Comparison of ENCODE assay signal across 10 cellular contexts in the genomic region with DNA sequence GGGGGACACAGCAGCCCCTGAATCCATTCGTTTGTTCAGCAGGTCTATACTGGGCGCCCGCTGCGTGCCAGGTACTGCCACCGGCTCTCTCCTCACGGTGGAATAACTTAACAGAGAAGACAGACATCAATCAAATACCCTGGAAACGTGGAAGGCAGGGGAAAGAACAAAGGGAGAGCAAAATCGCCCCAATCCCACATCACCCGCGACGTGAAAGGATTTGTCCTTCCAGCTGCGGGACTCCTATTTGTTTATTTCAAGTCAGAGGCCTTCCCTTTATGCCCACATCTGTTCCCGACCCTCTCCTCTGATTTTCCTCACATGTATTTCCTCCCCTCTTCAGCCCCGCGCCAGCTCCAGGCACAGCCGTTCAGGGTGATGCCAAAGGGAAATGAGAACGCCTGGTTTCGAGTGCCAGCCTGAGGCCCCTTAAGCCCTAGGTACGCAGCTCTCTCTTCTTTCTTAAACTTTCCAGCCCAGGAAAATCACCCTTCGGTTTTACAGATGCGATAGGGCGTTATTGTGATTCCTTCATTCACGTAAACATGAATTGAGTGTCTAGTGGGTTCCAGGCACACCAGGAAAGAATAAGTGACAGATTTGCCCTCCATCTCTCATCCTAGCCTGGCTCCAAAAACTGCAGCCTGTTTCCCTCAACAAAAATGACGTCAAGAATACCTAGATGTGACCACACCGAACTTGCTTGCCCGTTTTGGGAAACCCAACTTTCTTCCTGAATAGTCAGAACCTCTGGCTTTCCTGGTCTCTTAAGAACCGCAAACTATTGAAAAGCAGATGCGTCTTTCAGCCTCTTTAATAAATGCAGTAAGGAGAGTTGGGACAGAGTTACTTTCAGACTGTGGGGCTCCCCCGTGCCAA. TPM values are rescaled to one million over a fixed set of nuclear protein-coding genes. Genes with fewer than 3 reads are reported as not detected.
DNase-seq lines count a peak whose midpoint lies in the region; TF ChIP-seq lines count a peak whose summit lies in the region.
"Had no signal": no experiment of that assay in that cellular context is flagged by ENCODE, and none has a peak within 500 bp of the region (broad histone marks: within the 10 kb centered on the region; RNA-seq: fewer than 3 reads in every experiment).

No MANE protein-coding gene starts in this region.

- H4K20me1 ChIP-seq in BLaER1 (peaks cover 30% of the 10 kb centered on the region), H9 (ENCODE audit: control insufficient read depth, insufficient read depth, insufficient read length) (no peaks in the 10 kb centered on the region), neural cell (ENCODE audit: insufficient read depth) (no peaks in the 10 kb centered on the region)

- H4K91ac ChIP-seq in H9 (ENCODE audit: insufficient read length, low read depth, low read length) = no peak overlapping the region

- no peak overlapping the region for H2BK20ac ChIP-seq in H9 (ENCODE audit: low read depth, low read length, poor library complexity, severe bottlenecking)

- H3K79me1 ChIP-seq in H9 (ENCODE audit: insufficient read depth, low read depth, low read length, poor library complexity, severe bottlenecking) = no peaks in the 10 kb centered on the region

- no peaks in the 10 kb centered on the region for H3K23me2 ChIP-seq in H9 (ENCODE audit: insufficient read length, low read depth, low read length, poor library complexity, severe bottlenecking)

- H3F3A ChIP-seq in neural cell (ENCODE audit: insufficient read depth, low read length, poor library complexity, severe bottlenecking) = no peaks in the 10 kb centered on the region

- H3K9me3 ChIP-seq in BLaER1 (no peaks in the 10 kb centered on the region), H9 (ENCODE audit: control insufficient read depth, low read depth, low read length) (no peaks in the 10 kb centered on the region), neural cell (ENCODE audit: low read length) (no peaks in the 10 kb centered on the region), thyroid gland (no peaks in the 10 kb centered on the region)

- no peak overlapping the region for H3K27ac Mint-ChIP-seq in H9
- peak overlapping the region; percentile 63 for H3K27ac Mint-ChIP-seq in dendritic cell treated with granulocyte-macrophage colony-stimulating factor and Interleukin-4, amounts not matched to agents 40 ng/mL and 50 ng/mL, for 4 days

- H3K4me3 Mint-ChIP-seq in H9 = peak overlapping the region; percentile 67 to 82
- H3K4me3 Mint-ChIP-seq in dendritic cell treated with granulocyte-macrophage colony-stimulating factor and Interleukin-4, amounts not matched to agents 40 ng/mL and 50 ng/mL, for 4 days = peak overlapping the region; percentile 74

- H3K4me1 Mint-ChIP-seq in H9 = peaks cover 22 to 30% of the 10 kb centered on the region in 2 experiments
- H3K4me1 Mint-ChIP-seq in dendritic cell treated with granulocyte-macrophage colony-stimulating factor and Interleukin-4, amounts not matched to agents 40 ng/mL and 50 ng/mL, for 4 days (ENCODE audit: low read depth) = peaks cover 17% of the 10 kb centered on the region

- no peak for TF ChIP-seq RAD21 in neural cell (conservative IDR thresholded peaks at IDR 0.05)

- H2BK12ac ChIP-seq in H9 (ENCODE audit: insufficient read length, low read depth, low read length) = no peak overlapping the region

- no peak overlapping the region for H3K23ac ChIP-seq in H9 (ENCODE audit: insufficient read length, low read depth, low read length)

- no peak overlapping the region for H2BK5ac ChIP-seq in H9 (ENCODE audit: insufficient read length, low read length)

- H4K5ac ChIP-seq in H9 (ENCODE audit: insufficient read length, low read depth, low read length) = no peak overlapping the region

- H3K27me3 ChIP-seq in BLaER1 (peaks cover 69% of the 10 kb centered on the region), H9 (ENCODE audit: insufficient read depth, low read length) (peaks cover 23% of the 10 kb centered on the region), neural cell (ENCODE audit: insufficient read depth, low read depth, low read length) (peaks cover 54% of the 10 kb centered on the region), thyroid gland (peaks cover 16% of the 10 kb centered on the region)

- no peak overlapping the region for H2BK120ac ChIP-seq in H9 (ENCODE audit: low read depth, low read length, poor library complexity, severe bottlenecking)

- no peak overlapping the region for H3K14ac ChIP-seq in H9 (ENCODE audit: insufficient read depth, low read length)

- H3K79me2 ChIP-seq in H9 (ENCODE audit: insufficient read depth, low read length) = no peaks in the 10 kb centered on the region
- no peaks in the 10 kb centered on the region for H3K79me2 ChIP-seq in neural cell (replicated peaks; ENCODE audit: insufficient read depth, low read length)

- no peaks in the 10 kb centered on the region for H3K36me3 Mint-ChIP-seq in H9 (ENCODE audit: insufficient read depth in 1 of 3, low read depth in 3 of 3)
- no peaks in the 10 kb centered on the region for H3K36me3 Mint-ChIP-seq in dendritic cell treated with granulocyte-macrophage colony-stimulating factor and Interleukin-4, amounts not matched to agents 40 ng/mL and 50 ng/mL, for 4 days (ENCODE audit: low read depth)

- no peak for TF ChIP-seq EP300 in neural cell (conservative IDR thresholded peaks at IDR 0.05; ENCODE audit: poor library complexity, severe bottlenecking)

- no peaks in the 10 kb centered on the region for H3K9me2 ChIP-seq in neural cell (ENCODE audit: insufficient read depth, low read length)

- TF ChIP-seq POLR2A in thyroid gland (IDR thresholded peaks at IDR 0.05) = no peak

- H3K27ac ChIP-seq in BLaER1 (no peak overlapping the region), H9 (ENCODE audit: insufficient read length, low read depth, low read length) (no peak overlapping the region), neural cell (ENCODE audit: low read length) (no peak overlapping the region), thyroid gland (no peak overlapping the region)

- DNase-seq in H9 (no peak), NK-92 (lab: John Stamatoyannopoulos, UW; ENCODE audit: unreplicated experiment) (no peak), COLO668 (lab: John Stamatoyannopoulos, UW; ENCODE audit: unreplicated experiment) (no peak), NCI-H1694 treated with DMSO at 0.1 percent for 48 hours (lab: John Stamatoyannopoulos, UW) (no peak), thyroid gland (no peak)
- DNase-seq: NCI-H446 had no signal

- H3K4me2 ChIP-seq in BLaER1 (peak overlapping the region; percentile 94; the same call in 1 of the 2 replicates), H9 (ENCODE audit: insufficient read depth, insufficient read length, low read length) (peak overlapping the region; percentile 22), neural cell (ENCODE audit: low read length) (peak overlapping the region; percentile 46)

- peaks cover 61% of the 10 kb centered on the region for H3K27me3 Mint-ChIP-seq in H9 (ENCODE audit: low read depth)
- H3K27me3 Mint-ChIP-seq in dendritic cell treated with granulocyte-macrophage colony-stimulating factor and Interleukin-4, amounts not matched to agents 40 ng/mL and 50 ng/mL, for 4 days = peaks cover 29% of the 10 kb centered on the region

- H3K4me1 ChIP-seq in BLaER1 = peaks cover 12% of the 10 kb centered on the region
- no peaks in the 10 kb centered on the region; the same call in 1 of the 2 replicates for H3K4me1 ChIP-seq in H9 (ENCODE audit: insufficient read depth, low read length)
- H3K4me1 ChIP-seq in thyroid gland = peaks cover 5 to 13% of the 10 kb centered on the region in 2 donors

- TF ChIP-seq CTCF in H9 (conservative IDR thresholded peaks at IDR 0.05) (no peak), neural cell (IDR thresholded peaks at IDR 0.05; ENCODE audit: poor library complexity, severe bottlenecking) (no peak), thyroid gland (IDR thresholded peaks at IDR 0.05) (no peak)

- H3K36me3 ChIP-seq in BLaER1 (no peaks in the 10 kb centered on the region), neural cell (ENCODE audit: insufficient read depth, low read length) (no peaks in the 10 kb centered on the region), thyroid gland (no peaks in the 10 kb centered on the region)

- H3K4ac ChIP-seq in H9 (ENCODE audit: low read depth, low read length) = no peak overlapping the region

- no peak overlapping the region for H3K18ac ChIP-seq in H9 (ENCODE audit: insufficient read length, low read depth, low read length)

- no CpG with 5 or more reads among the region's 29 CpGs for WGBS in H9 (ENCODE audit: extremely low coverage, insufficient read length, low lambda C conversion rate)
- 23 to 26% methylated on average over 29 of the region's 29 CpGs for WGBS in thyroid gland, 2 donors

- H2AK5ac ChIP-seq in H9 (ENCODE audit: insufficient read length, low read length) = no peak overlapping the region

- intact Hi-C loops in dendritic cell treated with granulocyte-macrophage colony-stimulating factor and Interleukin-4, amounts not matched to agents 40 ng/mL and 50 ng/mL, for 4 days (cut with micrococcal nuclease) = loop anchor here (10.0 kb wide), 1 partner anchor 61 kb away; a partner anchor contains a TSS
- intact Hi-C loops in thyroid gland (cut with DNase I) = no loop called here

- H2AFZ ChIP-seq in H9 (ENCODE audit: low read length) = no peak overlapping the region
- peak overlapping the region; percentile 19 for H2AFZ ChIP-seq in neural cell (ENCODE audit: low read depth, low read length)

- H3K56ac ChIP-seq in H9 (ENCODE audit: insufficient read length, low read depth, low read length) = no peak overlapping the region

- H3T11ph ChIP-seq in H9 (ENCODE audit: low read length) = no peak overlapping the region

- H3K9ac ChIP-seq in BLaER1 = no peak overlapping the region
- no peak overlapping the region for H3K9ac ChIP-seq in H9 (ENCODE audit: extremely low read depth, insufficient read length, low read length)
- H3K9ac ChIP-seq in neural cell (ENCODE audit: low read length) = peak overlapping the region; percentile 52

- H3K9me3 Mint-ChIP-seq in H9 = no peaks in the 10 kb centered on the region; a peak in 1 of 5 replicates
- no peaks in the 10 kb centered on the region for H3K9me3 Mint-ChIP-seq in dendritic cell treated with granulocyte-macrophage colony-stimulating factor and Interleukin-4, amounts not matched to agents 40 ng/mL and 50 ng/mL, for 4 days

- no peak overlapping the region for H2BK15ac ChIP-seq in H9 (ENCODE audit: low read depth, low read length)

- no peak overlapping the region for H4K8ac ChIP-seq in H9 (replicated peaks; ENCODE audit: insufficient read length, low read depth, low read length)

- H3K4me3 ChIP-seq in BLaER1 (no peak overlapping the region), neural cell (ENCODE audit: low read length) (peak overlapping the region; percentile 65), thyroid gland (replicated peaks in 1 of 3) (no peak overlapping the region)

TF ChIP-seq in neural cell, 6 proteins besides CTCF, POLR2A, EP300 and RAD21 (continues in another document):
- TF ChIP-seq TAF1 (IDR thresholded peaks at IDR 0.05; ENCODE audit: low read depth) = peak; percentile 1
- TF ChIP-seq MXI1 (conservative IDR thresholded peaks at IDR 0.05; ENCODE audit: poor library complexity, severe bottlenecking) = no peak
- no peak for TF ChIP-seq SMC3 (conservative IDR thresholded peaks at IDR 0.05; ENCODE audit: poor library complexity)

RNA-seq across cellular contexts. Expression of a gene that starts 0.9 kb away (rescaled TPM):
- total RNA-seq in H9 (2021) (1.4 and 1.7 TPM in 2 replicates), thyroid gland (not detected)
- polyA plus RNA-seq in neural cell = 0.18 and 0.30 TPM in 2 replicates
- 0.73 and 1.3 TPM in 2 replicates for polyA minus RNA-seq in neural cell
- total RNA-seq: HT1080 had no signal

RNA-seq across cellular contexts. Expression of a gene that starts 32.2 kb away (rescaled TPM):
- 15.5 and 17.7 TPM in 2 replicates for total RNA-seq in H9 (2021)
- polyA plus RNA-seq in neural cell = 67.8 and 69.4 TPM in 2 replicates
- polyA minus RNA-seq in neural cell = 55.2 and 59.6 TPM in 2 replicates
- 10 to 100 TPM in 1 of 4 donors, 1 to 10 TPM in 3; 2.3 to 11.0 (median 5.5) TPM for total RNA-seq in thyroid gland
- total RNA-seq: HT1080 had no signal

Comparison
In these comparisons a context has a peak if more than half of its experiments do, and no peak if none do; other contexts are left out.
1. H3K4me2 ChIP-seq: peak in every context shown above with its lines; median percentile 94 in BLaER1; 46 in neural cell; 22 in H9.